1 cellular context compared by ENCODE assay signal in the genomic region with DNA sequence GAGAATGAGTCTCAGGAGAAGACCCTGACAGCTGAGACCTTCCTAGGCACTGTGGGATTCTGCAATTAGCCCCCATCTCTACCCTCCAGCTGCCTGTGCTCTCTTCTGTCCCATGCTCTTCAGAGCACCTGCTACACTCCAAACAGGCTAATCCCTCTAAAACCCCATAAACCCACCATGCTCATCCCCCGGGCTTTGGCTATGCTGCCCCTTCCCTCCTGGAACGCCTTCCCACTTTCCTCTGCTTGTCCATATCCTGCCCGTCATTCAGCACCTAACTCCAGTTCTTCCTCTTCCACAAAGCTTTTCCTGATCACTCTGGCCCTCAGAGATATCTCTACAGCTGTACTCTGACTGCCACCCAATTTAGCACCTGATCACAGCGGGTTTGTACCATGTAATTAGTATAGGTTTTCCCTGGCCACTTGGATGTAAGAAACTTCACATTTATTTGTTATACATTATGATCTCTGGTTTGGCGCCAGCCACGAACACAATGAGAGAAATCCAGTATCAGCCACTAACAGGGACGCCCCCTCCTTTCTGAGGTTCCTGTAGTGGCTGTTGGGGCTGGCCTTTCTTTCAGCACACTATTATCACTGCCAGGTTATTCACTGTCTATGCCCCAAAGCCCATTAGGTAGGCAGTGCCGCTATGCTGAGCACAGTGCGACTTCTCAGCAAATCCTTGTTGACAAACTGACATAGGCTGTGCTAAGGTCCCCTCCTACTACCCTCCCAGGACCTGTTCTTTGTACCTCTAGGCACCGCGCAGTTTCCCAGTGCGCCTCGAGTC.
TF ChIP-seq lines count a peak whose summit lies in the region.

No MANE protein-coding gene starts in this region.

TF ChIP-seq in GM23338, 12 proteins besides CTCF, POLR2A, EP300 and RAD21 (continued from another document):
- TF ChIP-seq POLR2AphosphoS5 (IDR thresholded peaks at IDR 0.05; ENCODE audit: low read depth): no peak
- TF ChIP-seq, protein P1, sequence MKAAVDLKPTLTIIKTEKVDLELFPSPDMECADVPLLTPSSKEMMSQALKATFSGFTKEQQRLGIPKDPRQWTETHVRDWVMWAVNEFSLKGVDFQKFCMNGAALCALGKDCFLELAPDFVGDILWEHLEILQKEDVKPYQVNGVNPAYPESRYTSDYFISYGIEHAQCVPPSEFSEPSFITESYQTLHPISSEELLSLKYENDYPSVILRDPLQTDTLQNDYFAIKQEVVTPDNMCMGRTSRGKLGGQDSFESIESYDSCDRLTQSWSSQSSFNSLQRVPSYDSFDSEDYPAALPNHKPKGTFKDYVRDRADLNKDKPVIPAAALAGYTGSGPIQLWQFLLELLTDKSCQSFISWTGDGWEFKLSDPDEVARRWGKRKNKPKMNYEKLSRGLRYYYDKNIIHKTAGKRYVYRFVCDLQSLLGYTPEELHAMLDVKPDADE (IDR thresholded peaks at IDR 0.05): no peak
- TF ChIP-seq, protein P2, sequence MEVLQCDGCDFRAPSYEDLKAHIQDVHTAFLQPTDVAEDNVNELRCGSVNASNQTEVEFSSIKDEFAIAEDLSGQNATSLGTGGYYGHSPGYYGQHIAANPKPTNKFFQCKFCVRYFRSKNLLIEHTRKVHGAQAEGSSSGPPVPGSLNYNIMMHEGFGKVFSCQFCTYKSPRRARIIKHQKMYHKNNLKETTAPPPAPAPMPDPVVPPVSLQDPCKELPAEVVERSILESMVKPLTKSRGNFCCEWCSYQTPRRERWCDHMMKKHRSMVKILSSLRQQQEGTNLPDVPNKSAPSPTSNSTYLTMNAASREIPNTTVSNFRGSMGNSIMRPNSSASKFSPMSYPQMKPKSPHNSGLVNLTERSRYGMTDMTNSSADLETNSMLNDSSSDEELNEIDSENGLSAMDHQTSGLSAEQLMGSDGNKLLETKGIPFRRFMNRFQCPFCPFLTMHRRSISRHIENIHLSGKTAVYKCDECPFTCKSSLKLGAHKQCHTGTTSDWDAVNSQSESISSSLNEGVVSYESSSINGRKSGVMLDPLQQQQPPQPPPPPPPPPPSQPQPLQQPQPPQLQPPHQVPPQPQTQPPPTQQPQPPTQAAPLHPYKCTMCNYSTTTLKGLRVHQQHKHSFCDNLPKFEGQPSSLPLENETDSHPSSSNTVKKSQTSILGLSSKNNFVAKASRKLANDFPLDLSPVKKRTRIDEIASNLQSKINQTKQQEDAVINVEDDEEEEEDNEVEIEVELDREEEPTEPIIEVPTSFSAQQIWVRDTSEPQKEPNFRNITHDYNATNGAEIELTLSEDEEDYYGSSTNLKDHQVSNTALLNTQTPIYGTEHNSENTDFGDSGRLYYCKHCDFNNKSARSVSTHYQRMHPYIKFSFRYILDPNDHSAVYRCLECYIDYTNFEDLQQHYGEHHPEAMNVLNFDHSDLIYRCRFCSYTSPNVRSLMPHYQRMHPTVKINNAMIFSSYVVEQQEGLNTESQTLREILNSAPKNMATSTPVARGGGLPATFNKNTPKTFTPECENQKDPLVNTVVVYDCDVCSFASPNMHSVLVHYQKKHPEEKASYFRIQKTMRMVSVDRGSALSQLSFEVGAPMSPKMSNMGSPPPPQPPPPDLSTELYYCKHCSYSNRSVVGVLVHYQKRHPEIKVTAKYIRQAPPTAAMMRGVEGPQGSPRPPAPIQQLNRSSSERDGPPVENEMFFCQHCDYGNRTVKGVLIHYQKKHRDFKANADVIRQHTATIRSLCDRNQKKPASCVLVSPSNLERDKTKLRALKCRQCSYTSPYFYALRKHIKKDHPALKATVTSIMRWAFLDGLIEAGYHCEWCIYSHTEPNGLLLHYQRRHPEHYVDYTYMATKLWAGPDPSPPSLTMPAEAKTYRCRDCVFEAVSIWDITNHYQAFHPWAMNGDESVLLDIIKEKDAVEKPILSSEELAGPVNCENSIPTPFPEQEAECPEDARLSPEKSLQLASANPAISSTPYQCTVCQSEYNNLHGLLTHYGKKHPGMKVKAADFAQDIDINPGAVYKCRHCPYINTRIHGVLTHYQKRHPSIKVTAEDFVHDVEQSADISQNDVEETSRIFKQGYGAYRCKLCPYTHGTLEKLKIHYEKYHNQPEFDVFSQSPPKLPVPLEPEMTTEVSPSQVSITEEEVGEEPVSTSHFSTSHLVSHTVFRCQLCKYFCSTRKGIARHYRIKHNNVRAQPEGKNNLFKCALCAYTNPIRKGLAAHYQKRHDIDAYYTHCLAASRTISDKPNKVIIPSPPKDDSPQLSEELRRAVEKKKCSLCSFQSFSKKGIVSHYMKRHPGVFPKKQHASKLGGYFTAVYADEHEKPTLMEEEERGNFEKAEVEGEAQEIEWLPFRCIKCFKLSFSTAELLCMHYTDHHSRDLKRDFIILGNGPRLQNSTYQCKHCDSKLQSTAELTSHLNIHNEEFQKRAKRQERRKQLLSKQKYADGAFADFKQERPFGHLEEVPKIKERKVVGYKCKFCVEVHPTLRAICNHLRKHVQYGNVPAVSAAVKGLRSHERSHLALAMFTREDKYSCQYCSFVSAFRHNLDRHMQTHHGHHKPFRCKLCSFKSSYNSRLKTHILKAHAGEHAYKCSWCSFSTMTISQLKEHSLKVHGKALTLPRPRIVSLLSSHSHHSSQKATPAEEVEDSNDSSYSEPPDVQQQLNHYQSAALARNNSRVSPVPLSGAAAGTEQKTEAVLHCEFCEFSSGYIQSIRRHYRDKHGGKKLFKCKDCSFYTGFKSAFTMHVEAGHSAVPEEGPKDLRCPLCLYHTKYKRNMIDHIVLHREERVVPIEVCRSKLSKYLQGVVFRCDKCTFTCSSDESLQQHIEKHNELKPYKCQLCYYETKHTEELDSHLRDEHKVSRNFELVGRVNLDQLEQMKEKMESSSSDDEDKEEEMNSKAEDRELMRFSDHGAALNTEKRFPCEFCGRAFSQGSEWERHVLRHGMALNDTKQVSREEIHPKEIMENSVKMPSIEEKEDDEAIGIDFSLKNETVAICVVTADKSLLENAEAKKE (CRISPR knock-in tag; IDR thresholded peaks at IDR 0.05): no peak
- no peak for TF ChIP-seq ZNF114 (CRISPR knock-in tag; IDR thresholded peaks at IDR 0.05)
- no peak for TF ChIP-seq NANOG (IDR thresholded peaks at IDR 0.05; ENCODE audit: borderline replicate concordance)
- TF ChIP-seq, protein P3, sequence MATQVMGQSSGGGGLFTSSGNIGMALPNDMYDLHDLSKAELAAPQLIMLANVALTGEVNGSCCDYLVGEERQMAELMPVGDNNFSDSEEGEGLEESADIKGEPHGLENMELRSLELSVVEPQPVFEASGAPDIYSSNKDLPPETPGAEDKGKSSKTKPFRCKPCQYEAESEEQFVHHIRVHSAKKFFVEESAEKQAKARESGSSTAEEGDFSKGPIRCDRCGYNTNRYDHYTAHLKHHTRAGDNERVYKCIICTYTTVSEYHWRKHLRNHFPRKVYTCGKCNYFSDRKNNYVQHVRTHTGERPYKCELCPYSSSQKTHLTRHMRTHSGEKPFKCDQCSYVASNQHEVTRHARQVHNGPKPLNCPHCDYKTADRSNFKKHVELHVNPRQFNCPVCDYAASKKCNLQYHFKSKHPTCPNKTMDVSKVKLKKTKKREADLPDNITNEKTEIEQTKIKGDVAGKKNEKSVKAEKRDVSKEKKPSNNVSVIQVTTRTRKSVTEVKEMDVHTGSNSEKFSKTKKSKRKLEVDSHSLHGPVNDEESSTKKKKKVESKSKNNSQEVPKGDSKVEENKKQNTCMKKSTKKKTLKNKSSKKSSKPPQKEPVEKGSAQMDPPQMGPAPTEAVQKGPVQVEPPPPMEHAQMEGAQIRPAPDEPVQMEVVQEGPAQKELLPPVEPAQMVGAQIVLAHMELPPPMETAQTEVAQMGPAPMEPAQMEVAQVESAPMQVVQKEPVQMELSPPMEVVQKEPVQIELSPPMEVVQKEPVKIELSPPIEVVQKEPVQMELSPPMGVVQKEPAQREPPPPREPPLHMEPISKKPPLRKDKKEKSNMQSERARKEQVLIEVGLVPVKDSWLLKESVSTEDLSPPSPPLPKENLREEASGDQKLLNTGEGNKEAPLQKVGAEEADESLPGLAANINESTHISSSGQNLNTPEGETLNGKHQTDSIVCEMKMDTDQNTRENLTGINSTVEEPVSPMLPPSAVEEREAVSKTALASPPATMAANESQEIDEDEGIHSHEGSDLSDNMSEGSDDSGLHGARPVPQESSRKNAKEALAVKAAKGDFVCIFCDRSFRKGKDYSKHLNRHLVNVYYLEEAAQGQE (IDR thresholded peaks at IDR 0.05; ENCODE audit: unreplicated experiment): no peak
- TF ChIP-seq STAT1 (IDR thresholded peaks at IDR 0.05; ENCODE audit: unreplicated experiment): no peak
- no peak for TF ChIP-seq CREB1 (CRISPR knock-in tag; IDR thresholded peaks at IDR 0.05; ENCODE audit: low read depth)
- TF ChIP-seq EZH2phosphoT487 (IDR thresholded peaks at IDR 0.05; ENCODE audit: unreplicated experiment): no peak
- no peak for TF ChIP-seq ZNF331 (CRISPR knock-in tag; IDR thresholded peaks at IDR 0.05; ENCODE audit: low read depth)
